In genomic region chr21:33393348-33393747, GRCh38 we compare ENCODE assay signal across 20 cellular contexts.
"Had no signal": no experiment of that assay in that cellular context is flagged by ENCODE, and none has a peak within 500 bp of the region (broad histone marks: within the 10 kb centered on the region; RNA-seq: fewer than 3 reads in every experiment).

No MANE protein-coding gene starts in this region.

- H3K9me3 Mint-ChIP-seq: activated B cell treated with CpG ODN at 0.5 μM for 24 hours; activated CD4-positive, alpha-beta memory T cell treated with anti-CD3 and anti-CD28 coated beads for 36 hours; activated naive CD8-positive, alpha-beta T cell treated with anti-CD3 and anti-CD28 coated beads, Interleukin-2, amount 10 ng/mL, durations not matched to agents 7 days and 5 days; activated T-helper 2 cell treated with anti-CD3 and anti-CD28 coated beads, Interferon-gamma antibody, Interleukin-2, Interleukin-4, amounts not matched to agents 10 μg/mL and 5 μg/mL and 100 μg/mL, durations not matched to agents 14 hours and 24 hours and 36 hours; natural killer cell; stimulated activated naive CD8-positive, alpha-beta T cell treated with anti-CD3 and anti-CD28 coated beads, Interleukin-15, Interleukin-2, amounts not matched to agents 100 ng/mL and 50 ng/mL, for 24 hours had no signal

- H3K36me3 ChIP-seq: cardiac muscle cell, esophagus squamous epithelium, heart right ventricle, lower lobe of right lung, suprapubic skin, transverse colon, vagina had no signal

- H3K9me3 ChIP-seq: esophagus squamous epithelium, heart right ventricle, lower lobe of right lung, suprapubic skin, transverse colon, vagina had no signal

- DNase-seq: activated B cell treated with CpG ODN at 0.5 μM for 24 hours; activated CD4-positive, alpha-beta memory T cell treated with anti-CD3 and anti-CD28 coated beads for 36 hours; activated CD4-positive, alpha-beta T cell treated with anti-CD3 and anti-CD28 coated beads for 4 hours; activated CD8-positive, alpha-beta memory T cell treated with anti-CD3 and anti-CD28 coated beads, Interleukin-2, amount 10 ng/mL, durations not matched to agents 7 days and 5 days; activated naive CD4-positive, alpha-beta T cell treated with Interleukin-2 at 50 U/mL for 16 hours; activated naive CD8-positive, alpha-beta T cell treated with anti-CD3 and anti-CD28 coated beads, Interleukin-2, amount 10 ng/mL, durations not matched to agents 7 days and 5 days; activated T-cell treated with anti-CD3 and anti-CD28 coated beads, Interleukin-2, amount 50 U/mL, for 1 hour; dermis blood vessel endothelial cell; effector memory CD4-positive, alpha-beta T cell; esophagus squamous epithelium; heart right ventricle; kidney glomerular epithelial cell; lower lobe of right lung; natural killer cell; transverse colon had no signal

- H3K27me3 ChIP-seq: cardiac muscle cell, esophagus squamous epithelium, heart right ventricle, suprapubic skin, transverse colon, vagina had no signal

- H3K27ac ChIP-seq: cardiac muscle cell, esophagus squamous epithelium, suprapubic skin, transverse colon, vagina had no signal

- H3K36me3 Mint-ChIP-seq: activated CD4-positive, alpha-beta memory T cell treated with anti-CD3 and anti-CD28 coated beads for 36 hours; activated CD8-positive, alpha-beta memory T cell treated with anti-CD3 and anti-CD28 coated beads, Interleukin-2, amount 10 ng/mL, durations not matched to agents 7 days and 5 days; activated naive CD8-positive, alpha-beta T cell treated with anti-CD3 and anti-CD28 coated beads, Interleukin-2, amount 10 ng/mL, durations not matched to agents 7 days and 5 days; natural killer cell had no signal

- ATAC-seq: activated CD8-positive, alpha-beta memory T cell treated with anti-CD3 and anti-CD28 coated beads, Interleukin-2, amount 10 ng/mL, durations not matched to agents 7 days and 5 days had no signal

- H3K4me3 Mint-ChIP-seq: activated B cell treated with CpG ODN at 0.5 μM for 24 hours; activated CD4-positive, alpha-beta memory T cell treated with anti-CD3 and anti-CD28 coated beads for 36 hours; activated CD8-positive, alpha-beta memory T cell treated with anti-CD3 and anti-CD28 coated beads, Interleukin-2, amount 10 ng/mL, durations not matched to agents 7 days and 5 days; activated naive CD8-positive, alpha-beta T cell treated with anti-CD3 and anti-CD28 coated beads, Interleukin-2, amount 10 ng/mL, durations not matched to agents 7 days and 5 days; natural killer cell; stimulated activated naive CD8-positive, alpha-beta T cell treated with anti-CD3 and anti-CD28 coated beads, Interleukin-15, Interleukin-2, amounts not matched to agents 100 ng/mL and 50 ng/mL, for 24 hours had no signal

- H3K27ac Mint-ChIP-seq: activated B cell treated with CpG ODN at 0.5 μM for 24 hours; activated CD4-positive, alpha-beta memory T cell treated with anti-CD3 and anti-CD28 coated beads for 36 hours; activated CD8-positive, alpha-beta memory T cell treated with anti-CD3 and anti-CD28 coated beads, Interleukin-2, amount 10 ng/mL, durations not matched to agents 7 days and 5 days; activated naive CD8-positive, alpha-beta T cell treated with anti-CD3 and anti-CD28 coated beads, Interleukin-2, amount 10 ng/mL, durations not matched to agents 7 days and 5 days; activated T-helper 2 cell treated with anti-CD3 and anti-CD28 coated beads, Interferon-gamma antibody, Interleukin-2, Interleukin-4, amounts not matched to agents 10 μg/mL and 5 μg/mL and 100 μg/mL, durations not matched to agents 14 hours and 24 hours and 36 hours; natural killer cell; stimulated activated naive CD8-positive, alpha-beta T cell treated with anti-CD3 and anti-CD28 coated beads, Interleukin-15, Interleukin-2, amounts not matched to agents 100 ng/mL and 50 ng/mL, for 24 hours had no signal

- H3K27me3 Mint-ChIP-seq: activated B cell treated with CpG ODN at 0.5 μM for 24 hours had no signal

- H3K4me1 Mint-ChIP-seq: activated CD8-positive, alpha-beta memory T cell treated with anti-CD3 and anti-CD28 coated beads, Interleukin-2, amount 10 ng/mL, durations not matched to agents 7 days and 5 days; natural killer cell had no signal

- H3K4me3 ChIP-seq: cardiac muscle cell, esophagus squamous epithelium, heart right ventricle, suprapubic skin, transverse colon, vagina had no signal

- H3K4me1 ChIP-seq: transverse colon had no signal
